Comparison of ENCODE assay signal across 36 cellular contexts in the genomic region with DNA sequence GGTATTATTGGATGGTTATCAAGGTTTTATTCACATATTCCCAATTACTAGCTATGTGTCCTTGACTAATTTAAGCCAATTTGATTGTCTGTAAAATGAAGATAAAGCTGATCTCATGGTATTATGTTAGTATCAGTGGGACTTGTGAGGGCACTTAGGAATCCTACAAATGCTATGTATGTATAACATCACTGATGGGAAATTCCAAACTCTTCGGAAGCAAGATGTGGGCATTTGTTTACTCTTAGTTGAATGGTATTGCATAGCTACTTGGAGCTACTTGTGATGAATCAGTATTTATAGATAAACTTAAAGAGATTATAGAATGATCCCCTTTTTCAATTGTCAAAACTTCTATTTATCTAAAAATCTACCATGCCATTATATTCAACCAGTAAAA.
A peak's percentile ranks its signal among the peaks of the same experiment; 100 is the strongest.
DNase-seq lines count a peak whose midpoint lies in the region; ATAC-seq, FAIRE-seq and TF ChIP-seq lines count a peak whose summit lies in the region.
"Had no signal": no experiment of that assay in that cellular context is flagged by ENCODE, and none has a peak within 500 bp of the region (broad histone marks: within the 10 kb centered on the region; RNA-seq: fewer than 3 reads in every experiment).

No MANE protein-coding gene starts in this region.

- TF ChIP-seq EP300 in H1 (IDR thresholded peaks at IDR 0.05; ENCODE audit: borderline replicate concordance in 1 of 2, low read depth in 2 of 2, low read length in 2 of 2): no peak

- CTCF ChIA-PET in H1 (lab: Charles Lee; ENCODE audit: partially characterized antibody): interaction anchor here (1.5 kb wide), 1 partner anchor 11 kb away, joined by 4 read pairs; no protein-coding TSS in a partner anchor
- CTCF ChIA-PET in activated CD4-positive, alpha-beta T cell treated with anti-CD3 and anti-CD28 coated beads, Interleukin-2, amount 10 ng/mL, durations not matched to agents 7 days and 5 days (lab: Charles Lee): no interaction called here

- H2BK15ac ChIP-seq in H1 (ENCODE audit: low read length): no peak overlapping the region

- no peak for FAIRE-seq in H1 (lab: Jason Lieb, UNC)
- FAIRE-seq: bronchial epithelial cell, H54, TTC549 had no signal

- H3K9me3 Mint-ChIP-seq in activated CD4-positive, alpha-beta T cell treated with anti-CD3 and anti-CD28 coated beads, Interleukin-2, amount 10 ng/mL, durations not matched to agents 7 days and 5 days: no peaks in the 10 kb centered on the region
- H3K9me3 Mint-ChIP-seq: activated CD8-positive, alpha-beta T cell treated with anti-CD3 and anti-CD28 coated beads for 36 hours; activated naive CD4-positive, alpha-beta T cell treated with anti-CD3 and anti-CD28 coated beads, Interleukin-2, amount 10 ng/mL, durations not matched to agents 7 days and 5 days; nephron had no signal

- H3K23ac ChIP-seq in H1 (ENCODE audit: insufficient read length): no peak overlapping the region

- no peak for TF ChIP-seq POLR2A in H1 (IDR thresholded peaks at IDR 0.05; ENCODE audit: control extremely low read depth in 1 of 2, low read depth in 2 of 2, low read length in 2 of 2)

- WGBS in H1 (ENCODE audit: extremely low coverage in 1 of 2, insufficient coverage in 1 of 2, insufficient read length in 1 of 2, insufficient replicate concordance in 2 of 2, low coverage in 1 of 2, low lambda C conversion rate in 2 of 2, missing lambda C conversion rate in 1 of 2), 2 experiments: 82% methylated on average over 1 of the region's 1 CpG; no CpG with 5 or more reads in 1 of the 2 experiments

- no peak overlapping the region for H2BK12ac ChIP-seq in H1 (ENCODE audit: low read depth, low read length)

- no peak overlapping the region for H2BK20ac ChIP-seq in H1 (ENCODE audit: low read length)

- no peaks in the 10 kb centered on the region for H4K20me1 ChIP-seq in H1 (replicated peaks in 1 of 2; ENCODE audit: control insufficient read depth in 1 of 2, insufficient read depth in 2 of 2, low read length in 2 of 2)

- no peak overlapping the region for H3K9ac ChIP-seq in H1 (replicated peaks in 1 of 4; ENCODE audit: extremely low read depth in 1 of 4, low read depth in 3 of 4, low read length in 3 of 4)
- H3K9ac ChIP-seq: KMS-11 had no signal

- H3K27ac ChIP-seq in H1 (ENCODE audit: low read depth, low read length): no peak overlapping the region
- H3K27ac ChIP-seq: epithelial cell of prostate, KMS-11, PC-9, suprapubic skin, upper lobe of left lung had no signal

- ATAC-seq in HG02852 (IDR thresholded peaks at IDR 0.05; ENCODE audit: unreplicated experiment) (no peak), HG02885 (IDR thresholded peaks at IDR 0.05; ENCODE audit: poor library complexity, unreplicated experiment) (no peak)
- ATAC-seq: activated CD4-positive, CD25-positive, alpha-beta regulatory T cell treated with anti-CD3 and anti-CD28 coated beads, Interleukin-2, amount 50 U/mL, for 24 hours; activated CD8-positive, alpha-beta T cell treated with anti-CD3 and anti-CD28 coated beads for 36 hours; activated T-helper 17 cell treated with anti-CD3 and anti-CD28 coated beads, Interleukin-2, amount 50 U/mL, for 72 hours; mucosa of descending colon; SK-N-SH treated with all-trans-retinoic acid at 6 μM for 48 hours had no signal

- no peaks in the 10 kb centered on the region for H3K79me1 ChIP-seq in H1 (ENCODE audit: low read depth, low read length)

- TF ChIP-seq CTCF in H1 (IDR thresholded peaks at IDR 0.05; ENCODE audit: control extremely low read depth in 1 of 3, insufficient read depth in 1 of 3, low read depth in 1 of 3, low read length in 3 of 3): no peak

- H3K36me3 Mint-ChIP-seq in activated CD4-positive, alpha-beta T cell treated with anti-CD3 and anti-CD28 coated beads, Interleukin-2, amount 10 ng/mL, durations not matched to agents 7 days and 5 days (ENCODE audit: low read depth): no peaks in the 10 kb centered on the region
- H3K36me3 Mint-ChIP-seq: activated naive CD4-positive, alpha-beta T cell treated with anti-CD3 and anti-CD28 coated beads, Interleukin-2, amount 10 ng/mL, durations not matched to agents 7 days and 5 days; CD14-positive monocyte had no signal

- H4K91ac ChIP-seq in H1 (replicated peaks; ENCODE audit: insufficient read length, low read length): no peak overlapping the region

- H3K4me2 ChIP-seq in H1 (ENCODE audit: insufficient read depth in 1 of 2, low read depth in 2 of 2, low read length in 2 of 2): no peak overlapping the region
- H3K4me2 ChIP-seq: KMS-11, PC-9 had no signal

- no peak overlapping the region for H2AK5ac ChIP-seq in H1 (ENCODE audit: low read depth, low read length)

- no peak overlapping the region for H2AFZ ChIP-seq in H1 (ENCODE audit: low read length)
- H2AFZ ChIP-seq: PC-9 had no signal

- H3K4me3 ChIP-seq in H1 (ENCODE audit: extremely low read depth in 1 of 4, insufficient read depth in 2 of 4, low read depth in 3 of 4, low read length in 4 of 4): no peak overlapping the region
- H3K4me3 ChIP-seq: lung, MG63, mucosa of descending colon, PC-9, suprapubic skin, upper lobe of left lung had no signal

- H3K14ac ChIP-seq in H1 (ENCODE audit: insufficient read length): no peak overlapping the region

- H3K27me3 ChIP-seq in H1 (replicated peaks in 1 of 4; ENCODE audit: control insufficient read depth in 3 of 4, extremely low read depth in 1 of 4, insufficient read depth in 3 of 4, low read length in 3 of 4): no peaks in the 10 kb centered on the region
- H3K27me3 ChIP-seq: MG63, suprapubic skin, upper lobe of left lung had no signal

- no peak overlapping the region for H2BK5ac ChIP-seq in H1 (ENCODE audit: low read depth, low read length)

- TF ChIP-seq RAD21 in H1 (IDR thresholded peaks at IDR 0.05 in 1 of 2, conservative IDR thresholded peaks at IDR 0.05 in 1 of 2; ENCODE audit: low read depth in 2 of 2, low read length in 2 of 2): no peak

- H3K23me2 ChIP-seq in H1 (ENCODE audit: low read depth, low read length): no peaks in the 10 kb centered on the region

- no peak overlapping the region for H3K27ac Mint-ChIP-seq in activated CD4-positive, alpha-beta T cell treated with anti-CD3 and anti-CD28 coated beads, Interleukin-2, amount 10 ng/mL, durations not matched to agents 7 days and 5 days
- H3K27ac Mint-ChIP-seq: activated CD8-positive, alpha-beta T cell treated with anti-CD3 and anti-CD28 coated beads for 36 hours; activated naive CD4-positive, alpha-beta T cell treated with anti-CD3 and anti-CD28 coated beads, Interleukin-2, amount 10 ng/mL, durations not matched to agents 7 days and 5 days; activated T-helper 17 cell treated with anti-CD3 and anti-CD28 coated beads, Interleukin-2, amount 50 U/mL, for 72 hours; CD14-positive monocyte; nephron; T-helper 1 cell treated with Interleukin-12 subunit alpha and Interleukin-12 subunit beta and Interleukin-4 antibody, amounts not matched to agents 30 μg/mL and 1 μg/mL, for 36 hours had no signal

- no peak overlapping the region for H2BK120ac ChIP-seq in H1 (replicated peaks; ENCODE audit: low read depth, low read length)

- H3K18ac ChIP-seq in H1 (ENCODE audit: extremely low read depth, low read length): no peak overlapping the region

- H3K27me3 Mint-ChIP-seq in activated CD4-positive, alpha-beta T cell treated with anti-CD3 and anti-CD28 coated beads, Interleukin-2, amount 10 ng/mL, durations not matched to agents 7 days and 5 days: no peaks in the 10 kb centered on the region
- H3K27me3 Mint-ChIP-seq: activated CD8-positive, alpha-beta T cell treated with anti-CD3 and anti-CD28 coated beads for 36 hours; activated naive CD4-positive, alpha-beta T cell treated with anti-CD3 and anti-CD28 coated beads, Interleukin-2, amount 10 ng/mL, durations not matched to agents 7 days and 5 days; activated T-helper 17 cell treated with anti-CD3 and anti-CD28 coated beads, Interleukin-2, amount 50 U/mL, for 72 hours had no signal

- no peak overlapping the region for H3K56ac ChIP-seq in H1 (replicated peaks; ENCODE audit: insufficient read length, low read depth, low read length)

- no peaks in the 10 kb centered on the region for H3K79me2 ChIP-seq in H1 (ENCODE audit: control insufficient read depth in 1 of 2, insufficient read depth in 2 of 2, low read length in 2 of 2)

- H3K9me3 ChIP-seq in H1 (ENCODE audit: insufficient read depth in 2 of 2, low read depth in 1 of 2, low read length in 1 of 2): no peaks in the 10 kb centered on the region
- H3K9me3 ChIP-seq: MG63, mucosa of descending colon, suprapubic skin, upper lobe of left lung had no signal

- H3K36me3 ChIP-seq in H1 (ENCODE audit: control insufficient read depth in 2 of 4, insufficient read depth in 4 of 4, low read length in 3 of 4): no peaks in the 10 kb centered on the region
- H3K36me3 ChIP-seq: MG63, suprapubic skin, upper lobe of left lung had no signal

- POLR2A ChIA-PET in H1 (lab: Charles Lee; ENCODE audit: partially characterized antibody): no interaction called here
- POLR2A ChIA-PET in activated CD4-positive, alpha-beta T cell treated with anti-CD3 and anti-CD28 coated beads, Interleukin-2, amount 10 ng/mL, durations not matched to agents 7 days and 5 days (lab: Charles Lee): no interaction called here

- H4K8ac ChIP-seq in H1 (ENCODE audit: extremely low read depth, insufficient read depth, low read length): no peak overlapping the region

- DNase-seq in A172 (ENCODE audit: low spot score) (peak; percentile 5), NCI-H226 (peak; percentile 80), H1 (ENCODE audit: low read depth in 1 of 2, low spot score in 2 of 2) (no peak), kidney tubule cell (ENCODE audit: low spot score) (peak; percentile 5), DMS114 treated with DMSO at 0.1 percent for 48 hours (lab: John Stamatoyannopoulos, UW; ENCODE audit: unreplicated experiment) (no peak)
- no peak for DNase-seq in activated CD4-positive, alpha-beta T cell treated with anti-CD3 and anti-CD28 coated beads, Interleukin-2, amount 10 ng/mL, durations not matched to agents 7 days and 5 days
- DNase-seq: 8988T; activated CD8-positive, alpha-beta T cell treated with anti-CD3 and anti-CD28 coated beads for 36 hours; activated naive CD4-positive, alpha-beta T cell treated with anti-CD3 and anti-CD28 coated beads, Interleukin-2, amount 10 ng/mL, durations not matched to agents 7 days and 5 days; amniotic stem cell; Caco-2; DND-41; effector CD4-positive, alpha-beta T cell; MG63; mucosa of descending colon; NCI-H1105 treated with DMSO at 0.1 percent for 48 hours; NCI-H187 treated with DMSO at 0.1 percent for 48 hours; NCI-H524 treated with DMSO at 0.1 percent for 48 hours; PC-9; stimulated activated naive CD4-positive, alpha-beta T cell; upper lobe of left lung had no signal

- no peaks in the 10 kb centered on the region for H3K4me1 ChIP-seq in H1 (replicated peaks in 1 of 4; ENCODE audit: control insufficient read depth in 3 of 4, insufficient read depth in 4 of 4, low read length in 3 of 4)
- H3K4me1 ChIP-seq: Caco-2, suprapubic skin, upper lobe of left lung had no signal

- H4K5ac ChIP-seq in H1 (ENCODE audit: insufficient read length, low read depth, low read length): no peak overlapping the region

- no peak overlapping the region for H3K4me3 Mint-ChIP-seq in activated CD4-positive, alpha-beta T cell treated with anti-CD3 and anti-CD28 coated beads, Interleukin-2, amount 10 ng/mL, durations not matched to agents 7 days and 5 days
- H3K4me3 Mint-ChIP-seq: activated CD8-positive, alpha-beta T cell treated with anti-CD3 and anti-CD28 coated beads for 36 hours; activated naive CD4-positive, alpha-beta T cell treated with anti-CD3 and anti-CD28 coated beads, Interleukin-2, amount 10 ng/mL, durations not matched to agents 7 days and 5 days; activated T-helper 17 cell treated with anti-CD3 and anti-CD28 coated beads, Interleukin-2, amount 50 U/mL, for 72 hours; CD14-positive monocyte; nephron; T-helper 1 cell treated with Interleukin-12 subunit alpha and Interleukin-12 subunit beta and Interleukin-4 antibody, amounts not matched to agents 30 μg/mL and 1 μg/mL, for 36 hours had no signal

- no peaks in the 10 kb centered on the region for H3K4me1 Mint-ChIP-seq in activated CD4-positive, alpha-beta T cell treated with anti-CD3 and anti-CD28 coated beads, Interleukin-2, amount 10 ng/mL, durations not matched to agents 7 days and 5 days
- H3K4me1 Mint-ChIP-seq: activated naive CD4-positive, alpha-beta T cell treated with anti-CD3 and anti-CD28 coated beads, Interleukin-2, amount 10 ng/mL, durations not matched to agents 7 days and 5 days; activated T-helper 17 cell treated with anti-CD3 and anti-CD28 coated beads, Interleukin-2, amount 50 U/mL, for 72 hours; CD14-positive monocyte; nephron had no signal

- H3K4ac ChIP-seq in H1 (replicated peaks; ENCODE audit: insufficient read length, low read depth, low read length): no peak overlapping the region

Comparison
In these comparisons a context has a peak if more than half of its experiments do, and no peak if none do; other contexts are left out.
1. DNase-seq: peak in A172 (single experiment), NCI-H226 (single experiment) and kidney tubule cell (single experiment); none in H1 (0 of 2), DMS114 treated with DMSO at 0.1 percent for 48 hours (single experiment) and activated CD4-positive, alpha-beta T cell treated with anti-CD3 and anti-CD28 coated beads, Interleukin-2, amount 10 ng/mL, durations not matched to agents 7 days and 5 days (single experiment).